ENCODE assay signal across 6 cellular contexts in genomic region chr11:319465-320273, GRCh38. TPM values are rescaled to one million over a fixed set of nuclear protein-coding genes. Genes with fewer than 3 reads are reported as not detected.
DNase-seq lines count a peak whose midpoint lies in the region; ATAC-seq and TF ChIP-seq lines count a peak whose summit lies in the region.
"Not testable (repeated sequence)": the region's sequence is repeated elsewhere in the genome, so short reads cannot be mapped to it uniquely, and the experiment has no call there.

No MANE protein-coding gene starts in this region.

- not testable (repeated sequence) for H4K20me1 ChIP-seq in HCT116 (ENCODE audit: insufficient read depth); osteoblast (ENCODE audit: insufficient read depth, low read length)

- H3K9ac ChIP-seq in HCT116 (ENCODE audit: low read length) (peak overlapping the region; percentile 83), iPS-20b (ENCODE audit: low read depth, low read length) (peak overlapping the region; percentile 76; the same call in 1 of the 2 replicates)

- CTCF ChIA-PET in HCT116 (lab: Charles Lee), result interaction anchor here (1.1 kb wide), 1 partner anchor 10 kb away, joined by 3 read pairs; no protein-coding TSS in a partner anchor

- not testable (repeated sequence) for TF ChIP-seq POLR2A in HCT116 (IDR thresholded peaks at IDR 0.05; ENCODE audit: borderline replicate concordance, extremely low read depth, insufficient read depth, insufficient read length)

- TF ChIP-seq CTCF in HCT116 (IDR thresholded peaks at IDR 0.05 in 2 of 3, conservative IDR thresholded peaks at IDR 0.05 in 1 of 3; ENCODE audit: borderline replicate concordance in 1 of 3, insufficient read depth in 1 of 3, low read depth in 2 of 3, low read length in 2 of 3), result peak in 1 of 3 experiments; percentile 11; a peak in 1 of 6 replicates
- peak; percentile 28 for TF ChIP-seq CTCF in chondrocyte (IDR thresholded peaks at IDR 0.05)
- TF ChIP-seq CTCF in osteoblast (IDR thresholded peaks at IDR 0.05; ENCODE audit: extremely low read depth, low read depth, low read length); type B pancreatic cell (conservative IDR thresholded peaks at IDR 0.05): not testable (repeated sequence)

- H3K4me2 ChIP-seq in HCT116 (ENCODE audit: low read length) (peak overlapping the region; percentile 88), osteoblast (ENCODE audit: insufficient read depth, low read length) (peak overlapping the region; percentile 94)

- H3K9me3 ChIP-seq in HCT116 (ENCODE audit: control insufficient read depth in 1 of 2, insufficient read depth in 1 of 2, low read depth in 1 of 2, low read length in 2 of 2); iPS-20b (ENCODE audit: insufficient read depth, low read depth, low read length); osteoblast (ENCODE audit: low read depth, low read length): not testable (repeated sequence)

- H3K27me3 Mint-ChIP-seq in activated CD4-positive, alpha-beta T cell treated with anti-CD3 and anti-CD28 coated beads, Interleukin-2, amount 10 ng/mL, durations not matched to agents 24 days and 14 days, result not testable (repeated sequence)
- H3K27me3 Mint-ChIP-seq in chondrocyte (ENCODE audit: low read depth), result peaks cover 13% of the 10 kb centered on the region
- H3K27me3 Mint-ChIP-seq in type B pancreatic cell, result peaks cover 16% of the 10 kb centered on the region

- peak overlapping the region; percentile 87 for H3K27ac Mint-ChIP-seq in activated CD4-positive, alpha-beta T cell treated with anti-CD3 and anti-CD28 coated beads, Interleukin-2, amount 10 ng/mL, durations not matched to agents 24 days and 14 days
- H3K27ac Mint-ChIP-seq in chondrocyte (ENCODE audit: unreplicated experiment) (peak overlapping the region; percentile 97), type B pancreatic cell (peak overlapping the region; percentile 93)

- TSS peak; percentile 55 for BruUV-seq in HCT116 (replicated peaks; lab: Mats Ljungman, UMichigan)

- ATAC-seq in HCT116, result peak; percentile 59

- POLR2A ChIA-PET in HCT116 (lab: Charles Lee), result interaction anchor here (1.6 kb wide), 1 partner anchor 12 kb away, joined by 3 read pairs; the partner anchor contains the start of gene IFITM2

- H3K4me3 Mint-ChIP-seq in activated CD4-positive, alpha-beta T cell treated with anti-CD3 and anti-CD28 coated beads, Interleukin-2, amount 10 ng/mL, durations not matched to agents 24 days and 14 days, result peak overlapping the region; percentile 85
- H3K4me3 Mint-ChIP-seq in chondrocyte (ENCODE audit: unreplicated experiment) (peak overlapping the region; percentile 91), type B pancreatic cell (peak overlapping the region; percentile 96)

- not testable (repeated sequence) for H3K27me3 ChIP-seq in HCT116 (ENCODE audit: insufficient read depth, low read length)
- H3K27me3 ChIP-seq in iPS-20b (ENCODE audit: insufficient read depth, low read length), result peaks cover 31% of the 10 kb centered on the region
- peaks cover 27% of the 10 kb centered on the region for H3K27me3 ChIP-seq in osteoblast (ENCODE audit: insufficient read depth, low read length)

- peaks cover 12% of the 10 kb centered on the region for H3K79me2 ChIP-seq in HCT116 (ENCODE audit: insufficient read depth, low read length)
- peaks cover 14% of the 10 kb centered on the region for H3K79me2 ChIP-seq in osteoblast (ENCODE audit: insufficient read depth, low read length)

- not testable (repeated sequence) for H3K4me1 ChIP-seq in HCT116 (ENCODE audit: control insufficient read depth in 1 of 2, insufficient read depth in 2 of 2, low read length in 2 of 2); osteoblast (ENCODE audit: insufficient read depth, low read length)
- H3K4me1 ChIP-seq in iPS-20b (ENCODE audit: insufficient read depth, low read length), result peaks cover 24% of the 10 kb centered on the region

- not testable (repeated sequence) for H3K36me3 ChIP-seq in HCT116 (ENCODE audit: control insufficient read depth in 1 of 2, insufficient read depth in 2 of 2, low read length in 2 of 2); iPS-20b (ENCODE audit: insufficient read depth, low read depth, low read length); osteoblast (ENCODE audit: insufficient read depth, low read length)

- H3K4me3 ChIP-seq in HCT116 (replicated peaks in 1 of 2; ENCODE audit: low read depth in 1 of 2, low read length in 2 of 2), result peak overlapping the region; percentile 70 to 82
- H3K4me3 ChIP-seq in iPS-20b (ENCODE audit: low read length), result peak overlapping the region; percentile 78
- H3K4me3 ChIP-seq in osteoblast (ENCODE audit: insufficient read depth, low read length), result peak overlapping the region; percentile 88

- not testable (repeated sequence) for H3K9me2 ChIP-seq in HCT116 (ENCODE audit: insufficient read depth)

- RAD21 ChIA-PET in HCT116 (lab: Charles Lee; ENCODE audit: low non-redundant PET in 1 of 2, low total read pairs in 2 of 2, uncharacterized antibody in 2 of 2, unreplicated experiment in 2 of 2), result not testable (repeated sequence)

- DNase-seq in HCT116 (ENCODE audit: low read depth, low spot score); type B pancreatic cell (ENCODE audit: extremely low spot score, unreplicated experiment): not testable (repeated sequence)
- DNase-seq in activated CD4-positive, alpha-beta T cell treated with anti-CD3 and anti-CD28 coated beads, Interleukin-2, amount 10 ng/mL, durations not matched to agents 24 days and 14 days, result peak; percentile 70
- peak; percentile 46 for DNase-seq in chondrocyte (ENCODE audit: low spot score)
- peak; percentile 77 for DNase-seq in osteoblast (ENCODE audit: insufficient read length, low spot score, missing footprints)

- H2AFZ ChIP-seq in HCT116 (ENCODE audit: low read depth, low read length, poor library complexity, severe bottlenecking); osteoblast (ENCODE audit: low read length): not testable (repeated sequence)

- intact Hi-C loops in HCT116 (cut with micrococcal nuclease); activated CD4-positive, alpha-beta T cell treated with anti-CD3 and anti-CD28 coated beads, Interleukin-2, amount 10 ng/mL, durations not matched to agents 24 days and 14 days (cut with micrococcal nuclease): not testable (repeated sequence)

- not testable (repeated sequence) for H3K9me3 Mint-ChIP-seq in activated CD4-positive, alpha-beta T cell treated with anti-CD3 and anti-CD28 coated beads, Interleukin-2, amount 10 ng/mL, durations not matched to agents 24 days and 14 days; chondrocyte (ENCODE audit: low read depth); type B pancreatic cell

- H3K36me3 Mint-ChIP-seq in activated CD4-positive, alpha-beta T cell treated with anti-CD3 and anti-CD28 coated beads, Interleukin-2, amount 10 ng/mL, durations not matched to agents 24 days and 14 days (ENCODE audit: low read depth), result peaks cover 37% of the 10 kb centered on the region
- H3K36me3 Mint-ChIP-seq in chondrocyte (ENCODE audit: low read depth); type B pancreatic cell: not testable (repeated sequence)

- peaks cover 36% of the 10 kb centered on the region for H3K4me1 Mint-ChIP-seq in activated CD4-positive, alpha-beta T cell treated with anti-CD3 and anti-CD28 coated beads, Interleukin-2, amount 10 ng/mL, durations not matched to agents 24 days and 14 days
- not testable (repeated sequence) for H3K4me1 Mint-ChIP-seq in chondrocyte (ENCODE audit: low read depth)
- H3K4me1 Mint-ChIP-seq in type B pancreatic cell (ENCODE audit: unreplicated experiment), result peaks cover 30% of the 10 kb centered on the region

- not testable (repeated sequence) for TF ChIP-seq RAD21 in HCT116 (IDR thresholded peaks at IDR 0.05; ENCODE audit: low read depth)

- H3K27ac ChIP-seq in HCT116 (ENCODE audit: low read depth, low read length), result peak overlapping the region; percentile 90
- not testable (repeated sequence) for H3K27ac ChIP-seq in iPS-20b (ENCODE audit: low read length)
- H3K27ac ChIP-seq in osteoblast (ENCODE audit: low read depth, low read length), result peak overlapping the region; percentile 86

RNA-seq across cellular contexts. Expression of gene IFITM3, which starts 1.0 kb away (rescaled TPM):
- total RNA-seq in HCT116 (2021; ENCODE audit: unreplicated experiment), result 380 TPM
- polyA plus RNA-seq in HCT116 (2012), result 1,265 and 1,477 TPM in 2 replicates
- total RNA-seq in activated CD4-positive, alpha-beta T cell treated with anti-CD3 and anti-CD28 coated beads, Interleukin-2, amount 10 ng/mL, durations not matched to agents 24 days and 14 days, result 5.0 and 6.0 TPM in 2 replicates
- total RNA-seq in chondrocyte, result 377 to 394 TPM (median 392 TPM) in 3 replicates
- total RNA-seq in osteoblast, result 98.4 and 116 TPM in 2 replicates
- total RNA-seq in type B pancreatic cell (ENCODE audit: low replicate concordance), result 175 and 354 TPM in 2 replicates

RNA-seq across cellular contexts. Expression of gene IFITM1, which starts 5.8 kb away (rescaled TPM):
- 6.1 TPM for total RNA-seq in HCT116 (2021; ENCODE audit: unreplicated experiment)
- polyA plus RNA-seq in HCT116 (2012), result 7.8 and 10.1 TPM in 2 replicates
- total RNA-seq in activated CD4-positive, alpha-beta T cell treated with anti-CD3 and anti-CD28 coated beads, Interleukin-2, amount 10 ng/mL, durations not matched to agents 24 days and 14 days, result 241 and 256 TPM in 2 replicates
- 1.0 to 3.3 TPM (median 1.6 TPM) in 3 replicates for total RNA-seq in chondrocyte
- total RNA-seq in osteoblast, result 48.6 and 64.4 TPM in 2 replicates
- total RNA-seq in type B pancreatic cell (ENCODE audit: low replicate concordance), result 34.1 and 192 TPM in 2 replicates

RNA-seq across cellular contexts. Expression of gene IFITM2, which starts 12.1 kb away (rescaled TPM):
- total RNA-seq in HCT116 (2021; ENCODE audit: unreplicated experiment) (106 TPM), chondrocyte (100 to 109 TPM (median 107 TPM) in 3 replicates), osteoblast (54.5 and 105 TPM in 2 replicates), type B pancreatic cell (ENCODE audit: low replicate concordance) (109 and 238 TPM in 2 replicates)
- 322 and 372 TPM in 2 replicates for polyA plus RNA-seq in HCT116 (2012)
- total RNA-seq in activated CD4-positive, alpha-beta T cell treated with anti-CD3 and anti-CD28 coated beads, Interleukin-2, amount 10 ng/mL, durations not matched to agents 24 days and 14 days, result 659 and 674 TPM in 2 replicates

RNA-seq across cellular contexts. Expression of gene IFITM5, which starts 20.3 kb away (rescaled TPM):
- total RNA-seq in HCT116 (2021; ENCODE audit: unreplicated experiment), result not detected
- not detected in 2 replicates for polyA plus RNA-seq in HCT116 (2012)
- total RNA-seq in activated CD4-positive, alpha-beta T cell treated with anti-CD3 and anti-CD28 coated beads, Interleukin-2, amount 10 ng/mL, durations not matched to agents 24 days and 14 days, result not detected in 2 replicates
- total RNA-seq in chondrocyte, result not detected in 3 replicates
- not detected in 2 replicates for total RNA-seq in osteoblast
- total RNA-seq in type B pancreatic cell (ENCODE audit: low replicate concordance), result not detected in 2 replicates

RNA-seq across cellular contexts. Expression of gene PGGHG, which starts 30.7 kb away (rescaled TPM):
- total RNA-seq in HCT116 (2021; ENCODE audit: unreplicated experiment), result 57.5 TPM
- 33.9 and 37.6 TPM in 2 replicates for polyA plus RNA-seq in HCT116 (2012)
- total RNA-seq in activated CD4-positive, alpha-beta T cell treated with anti-CD3 and anti-CD28 coated beads, Interleukin-2, amount 10 ng/mL, durations not matched to agents 24 days and 14 days, result 136 and 142 TPM in 2 replicates
- total RNA-seq in chondrocyte, result 35.6 to 49.5 TPM (median 49.4 TPM) in 3 replicates
- 7.7 and 8.7 TPM in 2 replicates for total RNA-seq in osteoblast
- total RNA-seq in type B pancreatic cell (ENCODE audit: low replicate concordance), result 12.6 and 32.5 TPM in 2 replicates

Comparison
In these comparisons a context has a peak if more than half of its experiments do, and no peak if none do; other contexts are left out.
1. RNA of gene IFITM3, which starts 1.0 kb away (total RNA-seq): 380 TPM in HCT116 (single experiment), 377 to 394 TPM in chondrocyte, 175 to 354 TPM in type B pancreatic cell and 98.4 to 116 TPM in osteoblast; 5.0 to 6.0 TPM in activated CD4-positive, alpha-beta T cell treated with anti-CD3 and anti-CD28 coated beads, Interleukin-2, amount 10 ng/mL, durations not matched to agents 24 days and 14 days; every median in the first group is over 10 times any median in the second.
2. Peak in every context shown above with its lines, with median percentiles within 50 percentile points of each other: H3K4me3 ChIP-seq, H3K27ac Mint-ChIP-seq and H3K4me3 Mint-ChIP-seq.